Comparison of ENCODE assay signal across 1 cellular context in genomic region chr11:76207642-76208378, GRCh38.
TF ChIP-seq lines count a peak whose summit lies in the region.

No MANE protein-coding gene starts in this region.

TF ChIP-seq in HepG2, 621 proteins besides CTCF, POLR2A, EP300 and RAD21 (continued from another document and continues in another):
- no peak for TF ChIP-seq AGO1 (IDR thresholded peaks at IDR 0.05; ENCODE audit: low read depth, low read length, poor library complexity, severe bottlenecking)
- no peak for TF ChIP-seq SMARCE1 (IDR thresholded peaks at IDR 0.05; ENCODE audit: borderline replicate concordance)
- 0 out of 2 replicates have a peak, but pooled peaks have one; percentile 66 for TF ChIP-seq ZNF383 (CRISPR knock-in tag; IDR thresholded peaks at IDR 0.05; ENCODE audit: borderline replicate concordance)
- no peak for TF ChIP-seq ZNF34 (CRISPR knock-in tag; IDR thresholded peaks at IDR 0.05; ENCODE audit: borderline replicate concordance)
- TF ChIP-seq FOSL1 (CRISPR knock-in tag; IDR thresholded peaks at IDR 0.05; ENCODE audit: borderline replicate concordance) = no peak
- peak; percentile 25 for TF ChIP-seq ZNF574 (CRISPR knock-in tag; IDR thresholded peaks at IDR 0.05)
- peak; percentile 53 for TF ChIP-seq YY1 (IDR thresholded peaks at IDR 0.05; ENCODE audit: insufficient read depth, insufficient replicate concordance, low read depth, low read length)
- TF ChIP-seq STAG1 (CRISPR knock-in tag; IDR thresholded peaks at IDR 0.05) = peak; percentile 87
- TF ChIP-seq ZIK1 (CRISPR knock-in tag; IDR thresholded peaks at IDR 0.05; ENCODE audit: borderline replicate concordance, low read depth) = peak; percentile 0; the same call in 1 of the 2 replicates
- TF ChIP-seq ZNF138 (CRISPR knock-in tag; IDR thresholded peaks at IDR 0.05; ENCODE audit: low read depth) = no peak
- no peak for TF ChIP-seq ZNF274 (CRISPR knock-in tag; IDR thresholded peaks at IDR 0.05)
- no peak for TF ChIP-seq TCF12 (IDR thresholded peaks at IDR 0.05)
- no peak for TF ChIP-seq TCF12 (CRISPR knock-in tag; IDR thresholded peaks at IDR 0.05)
- no peak for TF ChIP-seq FOXP4 (CRISPR knock-in tag; IDR thresholded peaks at IDR 0.05)
- TF ChIP-seq U2AF2 (IDR thresholded peaks at IDR 0.05; ENCODE audit: low read depth, low read length) = no peak
- no peak for TF ChIP-seq IRF1 (CRISPR knock-in tag; IDR thresholded peaks at IDR 0.05; ENCODE audit: low read depth)
- no peak for TF ChIP-seq HNF4G (IDR thresholded peaks at IDR 0.05; ENCODE audit: borderline replicate concordance, low read depth, low read length)
- TF ChIP-seq HNF4G (CRISPR knock-in tag; IDR thresholded peaks at IDR 0.05; ENCODE audit: borderline replicate concordance, low read depth) = no peak
- TF ChIP-seq PAX8 (CRISPR knock-in tag; IDR thresholded peaks at IDR 0.05; ENCODE audit: borderline replicate concordance) = no peak
- TF ChIP-seq ZNF629 (CRISPR knock-in tag; conservative IDR thresholded peaks at IDR 0.05) = no peak
- no peak for TF ChIP-seq NFE2 (CRISPR knock-in tag; IDR thresholded peaks at IDR 0.05)
- no peak for TF ChIP-seq CCAR2 (optimal IDR thresholded peaks at IDR 0.05; ENCODE audit: low read depth, low read length)
- TF ChIP-seq MAFF (IDR thresholded peaks at IDR 0.05; ENCODE audit: low read depth, low read length) = no peak
- TF ChIP-seq HIC2 (CRISPR knock-in tag; IDR thresholded peaks at IDR 0.05; ENCODE audit: low read depth) = no peak
- TF ChIP-seq PBX2 (CRISPR knock-in tag; IDR thresholded peaks at IDR 0.05) = no peak
- no peak for TF ChIP-seq ZNF432 (CRISPR knock-in tag; IDR thresholded peaks at IDR 0.05; ENCODE audit: borderline replicate concordance)
- TF ChIP-seq ESRRA (CRISPR knock-in tag; IDR thresholded peaks at IDR 0.05; ENCODE audit: low read depth) = no peak
- TF ChIP-seq ZNF564 (CRISPR knock-in tag; IDR thresholded peaks at IDR 0.05) = no peak
- no peak for TF ChIP-seq ZNF678 (CRISPR knock-in tag; IDR thresholded peaks at IDR 0.05)
- peak; percentile 67; the same call in 1 of the 2 replicates for TF ChIP-seq MAZ (IDR thresholded peaks at IDR 0.05; ENCODE audit: borderline replicate concordance, low read depth, low read length)
- TF ChIP-seq MAZ (CRISPR knock-in tag; IDR thresholded peaks at IDR 0.05; ENCODE audit: low read depth) = peak; percentile 87
- TF ChIP-seq RFX1 (IDR thresholded peaks at IDR 0.05) = no peak
- TF ChIP-seq SETDB1 (CRISPR knock-in tag; IDR thresholded peaks at IDR 0.05; ENCODE audit: borderline replicate concordance) = no peak
- peak; percentile 55; the same call in 1 of the 2 replicates for TF ChIP-seq ZNF788 (CRISPR knock-in tag; IDR thresholded peaks at IDR 0.05; ENCODE audit: borderline replicate concordance)
- peak; percentile 51; the same call in 1 of the 2 replicates for TF ChIP-seq KLF6 (CRISPR knock-in tag; IDR thresholded peaks at IDR 0.05)
- no peak for TF ChIP-seq TRIM22 (IDR thresholded peaks at IDR 0.05)
- TF ChIP-seq ZNF782 (CRISPR knock-in tag; IDR thresholded peaks at IDR 0.05; ENCODE audit: borderline replicate concordance) = 0 out of 2 replicates have a peak, but pooled peaks have one; percentile 25
- no peak for TF ChIP-seq ZNF720 (CRISPR knock-in tag; IDR thresholded peaks at IDR 0.05)
- no peak for TF ChIP-seq GTF2F1 (IDR thresholded peaks at IDR 0.05; ENCODE audit: low read length)
- no peak for TF ChIP-seq IRF9 (CRISPR knock-in tag; IDR thresholded peaks at IDR 0.05; ENCODE audit: borderline replicate concordance)
- TF ChIP-seq HNRNPH1 (optimal IDR thresholded peaks at IDR 0.05; ENCODE audit: low read depth, low read length) = no peak
- no peak for TF ChIP-seq NFYB (CRISPR knock-in tag; IDR thresholded peaks at IDR 0.05)
- peak; percentile 84; the same call in 1 of the 2 replicates for TF ChIP-seq ZNF775 (CRISPR knock-in tag; IDR thresholded peaks at IDR 0.05; ENCODE audit: borderline replicate concordance)
- no peak for TF ChIP-seq MIER2 (CRISPR knock-in tag; IDR thresholded peaks at IDR 0.05)
- TF ChIP-seq ZNF280D (CRISPR knock-in tag; IDR thresholded peaks at IDR 0.05) = no peak
- TF ChIP-seq ZNF780A (CRISPR knock-in tag; IDR thresholded peaks at IDR 0.05) = no peak
- 0 out of 2 replicates have a peak, but pooled peaks have one; percentile 44 for TF ChIP-seq ZNF510 (CRISPR knock-in tag; IDR thresholded peaks at IDR 0.05; ENCODE audit: low read depth)
- TF ChIP-seq ZNF562 (CRISPR knock-in tag; IDR thresholded peaks at IDR 0.05; ENCODE audit: borderline replicate concordance) = no peak
- TF ChIP-seq ZFAT (CRISPR knock-in tag; conservative IDR thresholded peaks at IDR 0.05) = no peak
- TF ChIP-seq ZNF691 (CRISPR knock-in tag; IDR thresholded peaks at IDR 0.05; ENCODE audit: borderline replicate concordance, low read depth) = no peak
- TF ChIP-seq ATF1 (CRISPR knock-in tag; IDR thresholded peaks at IDR 0.05) = no peak
- TF ChIP-seq ZNF703 (CRISPR knock-in tag; IDR thresholded peaks at IDR 0.05; ENCODE audit: borderline replicate concordance) = no peak
- TF ChIP-seq ZNF230 (CRISPR knock-in tag; IDR thresholded peaks at IDR 0.05) = no peak
- no peak for TF ChIP-seq ATAD3A (CRISPR knock-in tag; IDR thresholded peaks at IDR 0.05)
- no peak for TF ChIP-seq U2AF1 (optimal IDR thresholded peaks at IDR 0.05; ENCODE audit: low read depth, low read length)
- TF ChIP-seq MNT (IDR thresholded peaks at IDR 0.05) = no peak
